8 cellular contexts compared by ENCODE assay signal in genomic region chr7:29685651-29686271, GRCh38.
DNase-seq lines count a peak whose midpoint lies in the region; ATAC-seq and TF ChIP-seq lines count a peak whose summit lies in the region.
"Not testable (repeated sequence)": the region's sequence is repeated elsewhere in the genome, so short reads cannot be mapped to it uniquely, and the experiment has no call there.

No MANE protein-coding gene starts in this region.

- H3K27me3 ChIP-seq in SU-DHL-6 (ENCODE audit: low read length); gastroesophageal sphincter; mononuclear cell (ENCODE audit: insufficient read depth, low read length): not testable (repeated sequence)

- peak overlapping the region; percentile 69 for H3K4me2 ChIP-seq in SU-DHL-6 (ENCODE audit: low read depth, low read length, poor library complexity, severe bottlenecking)

- not testable (repeated sequence) for H3K9me3 ChIP-seq in SU-DHL-6 (ENCODE audit: insufficient read depth, low read length); gastroesophageal sphincter; mononuclear cell (ENCODE audit: low read depth, low read length)

- H3K4me1 ChIP-seq in gastroesophageal sphincter = peaks cover 0 to 31% (median 0%) of the 10 kb centered on the region in 3 donors
- not testable (repeated sequence) for H3K4me1 ChIP-seq in mononuclear cell (ENCODE audit: insufficient read depth, low read length)

- peak; percentile 24 for ATAC-seq in GM21515 (IDR thresholded peaks at IDR 0.05; ENCODE audit: unreplicated experiment)
- ATAC-seq in gastroesophageal sphincter = not testable (repeated sequence)

- not testable (repeated sequence) for TF ChIP-seq EP300 in gastroesophageal sphincter (IDR thresholded peaks at IDR 0.05)

- not testable (repeated sequence) for H3F3A ChIP-seq in SU-DHL-6 (ENCODE audit: insufficient read depth)

- H3K9me2 ChIP-seq in SU-DHL-6 (replicated peaks; ENCODE audit: insufficient read depth, low read length) = not testable (repeated sequence)

- not testable (repeated sequence) for H3K79me2 ChIP-seq in SU-DHL-6 (ENCODE audit: insufficient read depth, low read length)

- peak overlapping the region; percentile 70 for H2AFZ ChIP-seq in SU-DHL-6 (ENCODE audit: low read depth, low read length, severe bottlenecking)

- peak; percentile 25 for DNase-seq in ACHN
- peak; percentile 50 for DNase-seq in NCI-H1105 treated with DMSO at 0.1 percent for 48 hours (lab: John Stamatoyannopoulos, UW)
- DNase-seq in astrocyte of the spinal cord (ENCODE audit: low read depth, low spot score) = not testable (repeated sequence)

- not testable (repeated sequence) for H3K27ac ChIP-seq in SU-DHL-6 (ENCODE audit: low read depth, low read length)
- H3K27ac ChIP-seq in gastroesophageal sphincter (peak overlapping the region; percentile 85 to 98 (median 95)), skin epidermis (peak overlapping the region; percentile 27 to 96 (median 87))

- peak overlapping the region; percentile 58 for H3K4me3 ChIP-seq in SU-DHL-6 (ENCODE audit: insufficient read depth, low read length, poor library complexity, severe bottlenecking)
- peak overlapping the region; percentile 51 for H3K4me3 ChIP-seq in astrocyte of the spinal cord (ENCODE audit: low read depth, low read length)
- peak overlapping the region; percentile 43 to 88 for H3K4me3 ChIP-seq in gastroesophageal sphincter
- H3K4me3 ChIP-seq in mononuclear cell (ENCODE audit: low read length) = peak overlapping the region; percentile 60
- peak overlapping the region; percentile 68 to 92 (median 83) for H3K4me3 ChIP-seq in skin epidermis

- not testable (repeated sequence) for H3K36me3 ChIP-seq in SU-DHL-6 (ENCODE audit: low read length); gastroesophageal sphincter

- not testable (repeated sequence) for H4K20me1 ChIP-seq in SU-DHL-6 (ENCODE audit: low read depth, low read length)

- 2 to 15% methylated on average over 4 to 15 of the region's 21 CpGs for WGBS in gastroesophageal sphincter (ENCODE audit: low coverage in 1 of 2), 2 donors

- peak overlapping the region; percentile 44 for H3K9ac ChIP-seq in SU-DHL-6 (ENCODE audit: low read length)

- in situ Hi-C loops in ACHN (cut with HindIII; ENCODE audit: low pct_ligation_motif_present, low pct_unique_long_range_greater_than_20kb, low sequenced_read_pairs); astrocyte of the spinal cord (cut with HindIII; ENCODE audit: low sequenced_read_pairs): not testable (repeated sequence)

- TF ChIP-seq CTCF in SU-DHL-6 (IDR thresholded peaks at IDR 0.05; ENCODE audit: insufficient read depth, low read length, poor library complexity, severe bottlenecking); astrocyte of the spinal cord (IDR thresholded peaks at IDR 0.05; ENCODE audit: low read depth, low read length); gastroesophageal sphincter (IDR thresholded peaks at IDR 0.05): not testable (repeated sequence)

- not testable (repeated sequence) for TF ChIP-seq POLR2A in gastroesophageal sphincter (IDR thresholded peaks at IDR 0.05)
